In the genomic region with DNA sequence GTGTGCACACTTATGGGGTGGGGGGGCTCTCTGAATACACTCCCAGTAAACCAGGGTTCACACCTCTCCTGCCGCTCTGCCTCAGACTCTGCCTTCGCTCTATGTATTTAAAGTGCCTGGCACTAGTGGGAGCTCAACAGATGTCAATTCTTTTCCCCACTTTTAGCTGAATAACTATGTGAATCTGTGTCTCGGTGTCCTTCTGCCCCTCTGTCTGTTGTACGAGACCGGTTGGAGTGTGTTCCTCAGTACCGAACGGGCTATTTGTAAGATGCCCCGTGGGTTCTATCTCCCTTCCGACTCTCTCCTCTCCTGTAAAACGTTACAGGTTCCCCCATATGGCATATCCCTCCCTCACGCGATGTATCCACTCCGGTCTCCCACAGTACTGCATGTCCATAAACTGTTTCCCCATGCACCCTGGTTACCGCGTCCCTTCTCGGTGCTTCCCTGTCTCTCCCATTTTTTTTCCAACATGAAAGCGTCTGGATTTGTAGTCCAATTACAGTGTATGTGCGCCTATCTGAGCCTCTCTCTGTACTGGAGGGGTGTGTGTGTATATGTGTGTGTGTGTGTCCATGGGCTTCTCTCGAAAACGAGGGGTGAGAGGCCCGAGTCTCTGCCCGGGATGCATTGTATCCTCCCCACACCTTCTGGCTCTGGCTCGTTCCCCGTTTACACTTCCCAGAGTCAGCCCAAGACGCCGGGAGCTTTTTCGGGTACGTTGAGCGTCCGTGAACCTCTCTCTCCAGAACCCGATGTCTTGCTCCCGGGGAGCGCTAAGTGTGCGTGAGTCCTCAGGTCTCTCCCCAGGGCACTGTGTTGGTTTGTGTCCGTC, we compare ENCODE assay signal across 2 cellular contexts.
TF ChIP-seq lines count a peak whose summit lies in the region.

No MANE protein-coding gene starts in this region.

TF ChIP-seq in SK-N-SH, 30 proteins besides CTCF, POLR2A, EP300 and RAD21:
- TF ChIP-seq, protein P1, sequence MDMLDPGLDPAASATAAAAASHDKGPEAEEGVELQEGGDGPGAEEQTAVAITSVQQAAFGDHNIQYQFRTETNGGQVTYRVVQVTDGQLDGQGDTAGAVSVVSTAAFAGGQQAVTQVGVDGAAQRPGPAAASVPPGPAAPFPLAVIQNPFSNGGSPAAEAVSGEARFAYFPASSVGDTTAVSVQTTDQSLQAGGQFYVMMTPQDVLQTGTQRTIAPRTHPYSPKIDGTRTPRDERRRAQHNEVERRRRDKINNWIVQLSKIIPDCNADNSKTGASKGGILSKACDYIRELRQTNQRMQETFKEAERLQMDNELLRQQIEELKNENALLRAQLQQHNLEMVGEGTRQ (IDR thresholded peaks at IDR 0.05; ENCODE audit: borderline replicate concordance, low read depth, low read length): no peak
- no peak for TF ChIP-seq MEF2A (IDR thresholded peaks at IDR 0.05; ENCODE audit: borderline replicate concordance, low read depth)
- TF ChIP-seq, protein P2, sequence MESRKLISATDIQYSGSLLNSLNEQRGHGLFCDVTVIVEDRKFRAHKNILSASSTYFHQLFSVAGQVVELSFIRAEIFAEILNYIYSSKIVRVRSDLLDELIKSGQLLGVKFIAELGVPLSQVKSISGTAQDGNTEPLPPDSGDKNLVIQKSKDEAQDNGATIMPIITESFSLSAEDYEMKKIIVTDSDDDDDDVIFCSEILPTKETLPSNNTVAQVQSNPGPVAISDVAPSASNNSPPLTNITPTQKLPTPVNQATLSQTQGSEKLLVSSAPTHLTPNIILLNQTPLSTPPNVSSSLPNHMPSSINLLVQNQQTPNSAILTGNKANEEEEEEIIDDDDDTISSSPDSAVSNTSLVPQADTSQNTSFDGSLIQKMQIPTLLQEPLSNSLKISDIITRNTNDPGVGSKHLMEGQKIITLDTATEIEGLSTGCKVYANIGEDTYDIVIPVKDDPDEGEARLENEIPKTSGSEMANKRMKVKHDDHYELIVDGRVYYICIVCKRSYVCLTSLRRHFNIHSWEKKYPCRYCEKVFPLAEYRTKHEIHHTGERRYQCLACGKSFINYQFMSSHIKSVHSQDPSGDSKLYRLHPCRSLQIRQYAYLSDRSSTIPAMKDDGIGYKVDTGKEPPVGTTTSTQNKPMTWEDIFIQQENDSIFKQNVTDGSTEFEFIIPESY (IDR thresholded peaks at IDR 0.05; ENCODE audit: borderline replicate concordance, low read depth): no peak
- TF ChIP-seq, protein P3, sequence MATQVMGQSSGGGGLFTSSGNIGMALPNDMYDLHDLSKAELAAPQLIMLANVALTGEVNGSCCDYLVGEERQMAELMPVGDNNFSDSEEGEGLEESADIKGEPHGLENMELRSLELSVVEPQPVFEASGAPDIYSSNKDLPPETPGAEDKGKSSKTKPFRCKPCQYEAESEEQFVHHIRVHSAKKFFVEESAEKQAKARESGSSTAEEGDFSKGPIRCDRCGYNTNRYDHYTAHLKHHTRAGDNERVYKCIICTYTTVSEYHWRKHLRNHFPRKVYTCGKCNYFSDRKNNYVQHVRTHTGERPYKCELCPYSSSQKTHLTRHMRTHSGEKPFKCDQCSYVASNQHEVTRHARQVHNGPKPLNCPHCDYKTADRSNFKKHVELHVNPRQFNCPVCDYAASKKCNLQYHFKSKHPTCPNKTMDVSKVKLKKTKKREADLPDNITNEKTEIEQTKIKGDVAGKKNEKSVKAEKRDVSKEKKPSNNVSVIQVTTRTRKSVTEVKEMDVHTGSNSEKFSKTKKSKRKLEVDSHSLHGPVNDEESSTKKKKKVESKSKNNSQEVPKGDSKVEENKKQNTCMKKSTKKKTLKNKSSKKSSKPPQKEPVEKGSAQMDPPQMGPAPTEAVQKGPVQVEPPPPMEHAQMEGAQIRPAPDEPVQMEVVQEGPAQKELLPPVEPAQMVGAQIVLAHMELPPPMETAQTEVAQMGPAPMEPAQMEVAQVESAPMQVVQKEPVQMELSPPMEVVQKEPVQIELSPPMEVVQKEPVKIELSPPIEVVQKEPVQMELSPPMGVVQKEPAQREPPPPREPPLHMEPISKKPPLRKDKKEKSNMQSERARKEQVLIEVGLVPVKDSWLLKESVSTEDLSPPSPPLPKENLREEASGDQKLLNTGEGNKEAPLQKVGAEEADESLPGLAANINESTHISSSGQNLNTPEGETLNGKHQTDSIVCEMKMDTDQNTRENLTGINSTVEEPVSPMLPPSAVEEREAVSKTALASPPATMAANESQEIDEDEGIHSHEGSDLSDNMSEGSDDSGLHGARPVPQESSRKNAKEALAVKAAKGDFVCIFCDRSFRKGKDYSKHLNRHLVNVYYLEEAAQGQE (IDR thresholded peaks at IDR 0.05; ENCODE audit: low read depth, low read length): no peak
- TF ChIP-seq GABPA (IDR thresholded peaks at IDR 0.05; ENCODE audit: low read depth): no peak
- no peak for TF ChIP-seq ELF1 (IDR thresholded peaks at IDR 0.05)
- TF ChIP-seq TEAD4 (IDR thresholded peaks at IDR 0.05; ENCODE audit: borderline replicate concordance, insufficient read depth): no peak
- TF ChIP-seq RXRA (IDR thresholded peaks at IDR 0.05; ENCODE audit: borderline replicate concordance, low read depth): no peak
- no peak for TF ChIP-seq JUND (IDR thresholded peaks at IDR 0.05)
- TF ChIP-seq, protein P4, sequence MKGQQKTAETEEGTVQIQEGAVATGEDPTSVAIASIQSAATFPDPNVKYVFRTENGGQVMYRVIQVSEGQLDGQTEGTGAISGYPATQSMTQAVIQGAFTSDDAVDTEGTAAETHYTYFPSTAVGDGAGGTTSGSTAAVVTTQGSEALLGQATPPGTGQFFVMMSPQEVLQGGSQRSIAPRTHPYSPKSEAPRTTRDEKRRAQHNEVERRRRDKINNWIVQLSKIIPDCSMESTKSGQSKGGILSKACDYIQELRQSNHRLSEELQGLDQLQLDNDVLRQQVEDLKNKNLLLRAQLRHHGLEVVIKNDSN (IDR thresholded peaks at IDR 0.05; ENCODE audit: borderline replicate concordance, low read depth): no peak
- TF ChIP-seq RCOR1 (IDR thresholded peaks at IDR 0.05; ENCODE audit: low read length): no peak
- no peak for TF ChIP-seq FOXM1 (IDR thresholded peaks at IDR 0.05; ENCODE audit: low read depth)
- TF ChIP-seq NRF1 (IDR thresholded peaks at IDR 0.05; ENCODE audit: low read depth, low read length): no peak
- TF ChIP-seq CHD2 (IDR thresholded peaks at IDR 0.05; ENCODE audit: low read length, partially characterized antibody): no peak
- TF ChIP-seq, protein P5, sequence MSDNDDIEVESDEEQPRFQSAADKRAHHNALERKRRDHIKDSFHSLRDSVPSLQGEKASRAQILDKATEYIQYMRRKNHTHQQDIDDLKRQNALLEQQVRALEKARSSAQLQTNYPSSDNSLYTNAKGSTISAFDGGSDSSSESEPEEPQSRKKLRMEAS (IDR thresholded peaks at IDR 0.05; ENCODE audit: low read depth): no peak
- TF ChIP-seq RFX5 (IDR thresholded peaks at IDR 0.05; ENCODE audit: low read length): no peak
- no peak for TF ChIP-seq SMC3 (IDR thresholded peaks at IDR 0.05; ENCODE audit: low read depth, low read length)
- TF ChIP-seq GATA2 (CRISPR knock-in tag; IDR thresholded peaks at IDR 0.05): no peak
- no peak for TF ChIP-seq YY1 (IDR thresholded peaks at IDR 0.05; ENCODE audit: low read depth)
- TF ChIP-seq, protein P6, sequence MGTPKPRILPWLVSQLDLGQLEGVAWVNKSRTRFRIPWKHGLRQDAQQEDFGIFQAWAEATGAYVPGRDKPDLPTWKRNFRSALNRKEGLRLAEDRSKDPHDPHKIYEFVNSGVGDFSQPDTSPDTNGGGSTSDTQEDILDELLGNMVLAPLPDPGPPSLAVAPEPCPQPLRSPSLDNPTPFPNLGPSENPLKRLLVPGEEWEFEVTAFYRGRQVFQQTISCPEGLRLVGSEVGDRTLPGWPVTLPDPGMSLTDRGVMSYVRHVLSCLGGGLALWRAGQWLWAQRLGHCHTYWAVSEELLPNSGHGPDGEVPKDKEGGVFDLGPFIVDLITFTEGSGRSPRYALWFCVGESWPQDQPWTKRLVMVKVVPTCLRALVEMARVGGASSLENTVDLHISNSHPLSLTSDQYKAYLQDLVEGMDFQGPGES (IDR thresholded peaks at IDR 0.05; ENCODE audit: low read depth, low read length): no peak

TF ChIP-seq in endothelial cell of umbilical vein, 7 proteins besides CTCF, POLR2A, EP300 and RAD21:
- TF ChIP-seq JUN (IDR thresholded peaks at IDR 0.05; ENCODE audit: borderline replicate concordance, insufficient read depth, insufficient read length, low read depth) (no peak), GATA2 (IDR thresholded peaks at IDR 0.05; ENCODE audit: insufficient read depth, insufficient read length, low read depth, low read length) (no peak), EZH2 (IDR thresholded peaks at IDR 0.05; ENCODE audit: borderline replicate concordance, low read depth, low read length, severe bottlenecking) (no peak), MYC (IDR thresholded peaks at IDR 0.05; ENCODE audit: low read depth, low read length) (no peak), FOS (IDR thresholded peaks at IDR 0.05; ENCODE audit: borderline replicate concordance, insufficient read depth, low read length) (no peak), POLR2AphosphoS5 (IDR thresholded peaks at IDR 0.05; ENCODE audit: insufficient read depth, low read depth, low read length) (no peak)
- TF ChIP-seq, protein P5 (IDR thresholded peaks at IDR 0.05; ENCODE audit: insufficient read depth, insufficient read length): no peak
